Comparison of ENCODE assay signal across 1 cellular context in genomic region chr11:2074266-2074825, GRCh38.
TF ChIP-seq lines count a peak whose summit lies in the region.

No MANE protein-coding gene starts in this region.

TF ChIP-seq in GM23338, 12 proteins besides CTCF, POLR2A, EP300 and RAD21 (continued from another document):
- TF ChIP-seq, protein P1, sequence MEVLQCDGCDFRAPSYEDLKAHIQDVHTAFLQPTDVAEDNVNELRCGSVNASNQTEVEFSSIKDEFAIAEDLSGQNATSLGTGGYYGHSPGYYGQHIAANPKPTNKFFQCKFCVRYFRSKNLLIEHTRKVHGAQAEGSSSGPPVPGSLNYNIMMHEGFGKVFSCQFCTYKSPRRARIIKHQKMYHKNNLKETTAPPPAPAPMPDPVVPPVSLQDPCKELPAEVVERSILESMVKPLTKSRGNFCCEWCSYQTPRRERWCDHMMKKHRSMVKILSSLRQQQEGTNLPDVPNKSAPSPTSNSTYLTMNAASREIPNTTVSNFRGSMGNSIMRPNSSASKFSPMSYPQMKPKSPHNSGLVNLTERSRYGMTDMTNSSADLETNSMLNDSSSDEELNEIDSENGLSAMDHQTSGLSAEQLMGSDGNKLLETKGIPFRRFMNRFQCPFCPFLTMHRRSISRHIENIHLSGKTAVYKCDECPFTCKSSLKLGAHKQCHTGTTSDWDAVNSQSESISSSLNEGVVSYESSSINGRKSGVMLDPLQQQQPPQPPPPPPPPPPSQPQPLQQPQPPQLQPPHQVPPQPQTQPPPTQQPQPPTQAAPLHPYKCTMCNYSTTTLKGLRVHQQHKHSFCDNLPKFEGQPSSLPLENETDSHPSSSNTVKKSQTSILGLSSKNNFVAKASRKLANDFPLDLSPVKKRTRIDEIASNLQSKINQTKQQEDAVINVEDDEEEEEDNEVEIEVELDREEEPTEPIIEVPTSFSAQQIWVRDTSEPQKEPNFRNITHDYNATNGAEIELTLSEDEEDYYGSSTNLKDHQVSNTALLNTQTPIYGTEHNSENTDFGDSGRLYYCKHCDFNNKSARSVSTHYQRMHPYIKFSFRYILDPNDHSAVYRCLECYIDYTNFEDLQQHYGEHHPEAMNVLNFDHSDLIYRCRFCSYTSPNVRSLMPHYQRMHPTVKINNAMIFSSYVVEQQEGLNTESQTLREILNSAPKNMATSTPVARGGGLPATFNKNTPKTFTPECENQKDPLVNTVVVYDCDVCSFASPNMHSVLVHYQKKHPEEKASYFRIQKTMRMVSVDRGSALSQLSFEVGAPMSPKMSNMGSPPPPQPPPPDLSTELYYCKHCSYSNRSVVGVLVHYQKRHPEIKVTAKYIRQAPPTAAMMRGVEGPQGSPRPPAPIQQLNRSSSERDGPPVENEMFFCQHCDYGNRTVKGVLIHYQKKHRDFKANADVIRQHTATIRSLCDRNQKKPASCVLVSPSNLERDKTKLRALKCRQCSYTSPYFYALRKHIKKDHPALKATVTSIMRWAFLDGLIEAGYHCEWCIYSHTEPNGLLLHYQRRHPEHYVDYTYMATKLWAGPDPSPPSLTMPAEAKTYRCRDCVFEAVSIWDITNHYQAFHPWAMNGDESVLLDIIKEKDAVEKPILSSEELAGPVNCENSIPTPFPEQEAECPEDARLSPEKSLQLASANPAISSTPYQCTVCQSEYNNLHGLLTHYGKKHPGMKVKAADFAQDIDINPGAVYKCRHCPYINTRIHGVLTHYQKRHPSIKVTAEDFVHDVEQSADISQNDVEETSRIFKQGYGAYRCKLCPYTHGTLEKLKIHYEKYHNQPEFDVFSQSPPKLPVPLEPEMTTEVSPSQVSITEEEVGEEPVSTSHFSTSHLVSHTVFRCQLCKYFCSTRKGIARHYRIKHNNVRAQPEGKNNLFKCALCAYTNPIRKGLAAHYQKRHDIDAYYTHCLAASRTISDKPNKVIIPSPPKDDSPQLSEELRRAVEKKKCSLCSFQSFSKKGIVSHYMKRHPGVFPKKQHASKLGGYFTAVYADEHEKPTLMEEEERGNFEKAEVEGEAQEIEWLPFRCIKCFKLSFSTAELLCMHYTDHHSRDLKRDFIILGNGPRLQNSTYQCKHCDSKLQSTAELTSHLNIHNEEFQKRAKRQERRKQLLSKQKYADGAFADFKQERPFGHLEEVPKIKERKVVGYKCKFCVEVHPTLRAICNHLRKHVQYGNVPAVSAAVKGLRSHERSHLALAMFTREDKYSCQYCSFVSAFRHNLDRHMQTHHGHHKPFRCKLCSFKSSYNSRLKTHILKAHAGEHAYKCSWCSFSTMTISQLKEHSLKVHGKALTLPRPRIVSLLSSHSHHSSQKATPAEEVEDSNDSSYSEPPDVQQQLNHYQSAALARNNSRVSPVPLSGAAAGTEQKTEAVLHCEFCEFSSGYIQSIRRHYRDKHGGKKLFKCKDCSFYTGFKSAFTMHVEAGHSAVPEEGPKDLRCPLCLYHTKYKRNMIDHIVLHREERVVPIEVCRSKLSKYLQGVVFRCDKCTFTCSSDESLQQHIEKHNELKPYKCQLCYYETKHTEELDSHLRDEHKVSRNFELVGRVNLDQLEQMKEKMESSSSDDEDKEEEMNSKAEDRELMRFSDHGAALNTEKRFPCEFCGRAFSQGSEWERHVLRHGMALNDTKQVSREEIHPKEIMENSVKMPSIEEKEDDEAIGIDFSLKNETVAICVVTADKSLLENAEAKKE (CRISPR knock-in tag; IDR thresholded peaks at IDR 0.05), result no peak
- TF ChIP-seq CREB1 (CRISPR knock-in tag; IDR thresholded peaks at IDR 0.05; ENCODE audit: low read depth) (no peak), EZH2phosphoT487 (IDR thresholded peaks at IDR 0.05; ENCODE audit: unreplicated experiment) (no peak), ETS1 (IDR thresholded peaks at IDR 0.05) (no peak), EZH2 (IDR thresholded peaks at IDR 0.05; ENCODE audit: low read depth, unreplicated experiment) (no peak), ZNF114 (CRISPR knock-in tag; IDR thresholded peaks at IDR 0.05) (no peak), NANOG (IDR thresholded peaks at IDR 0.05; ENCODE audit: borderline replicate concordance) (no peak), ZNF331 (CRISPR knock-in tag; IDR thresholded peaks at IDR 0.05; ENCODE audit: low read depth) (no peak), JUNB (IDR thresholded peaks at IDR 0.05; ENCODE audit: unreplicated experiment) (no peak), POLR2AphosphoS5 (IDR thresholded peaks at IDR 0.05; ENCODE audit: low read depth) (no peak), STAT1 (IDR thresholded peaks at IDR 0.05; ENCODE audit: unreplicated experiment) (no peak)
